In the genomic region with DNA sequence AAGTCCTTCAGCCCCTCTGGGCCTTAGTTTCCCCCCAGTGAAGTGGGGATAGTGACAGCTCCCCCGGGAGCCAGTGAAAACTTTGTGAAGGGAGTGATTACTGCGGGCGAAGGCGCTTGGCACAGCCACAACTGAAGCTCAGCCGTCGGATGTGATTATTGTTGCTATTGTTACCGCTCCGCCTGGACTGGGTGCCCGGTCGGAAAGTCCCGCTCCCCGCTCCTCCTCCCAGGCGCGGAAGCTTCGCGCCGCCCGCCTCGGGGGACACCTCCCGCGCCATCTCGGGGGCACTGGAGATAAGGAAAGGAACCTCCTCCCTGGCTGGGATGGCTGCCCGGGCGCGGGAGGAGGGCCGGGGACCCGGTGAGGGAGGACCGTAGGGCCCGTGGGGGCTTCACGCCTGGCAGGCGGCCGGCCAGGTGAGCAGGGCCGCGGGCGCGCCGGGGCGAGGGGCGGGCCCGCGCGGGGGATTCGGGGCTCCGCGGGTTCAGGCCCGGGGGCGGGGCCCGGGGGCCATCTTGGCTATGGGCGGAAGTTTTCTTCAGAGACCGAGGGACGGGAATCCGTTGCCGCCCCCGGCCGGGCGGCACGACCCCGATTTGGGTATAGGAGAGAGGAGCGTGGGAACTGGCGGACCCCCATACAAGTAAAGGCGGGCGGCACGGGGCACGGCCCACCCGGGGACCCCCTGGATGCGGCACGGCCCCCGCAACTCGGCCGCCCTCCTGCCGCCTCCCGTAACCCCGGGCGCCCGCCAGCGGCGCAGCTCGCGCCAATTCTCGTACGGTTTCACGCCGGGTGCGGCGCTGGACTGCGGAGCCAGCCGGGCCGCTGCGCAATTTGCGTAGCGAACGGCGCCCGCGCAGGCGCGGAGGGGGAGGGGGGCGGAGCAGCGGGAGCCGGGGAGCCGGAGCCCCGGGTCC, we compare ENCODE assay signal across 8 cellular contexts. TPM values are rescaled to one million over a fixed set of nuclear protein-coding genes. Genes with fewer than 3 reads are reported as not detected.
DNase-seq lines count a peak whose midpoint lies in the region; TF ChIP-seq lines count a peak whose summit lies in the region.

A gene with protein sequence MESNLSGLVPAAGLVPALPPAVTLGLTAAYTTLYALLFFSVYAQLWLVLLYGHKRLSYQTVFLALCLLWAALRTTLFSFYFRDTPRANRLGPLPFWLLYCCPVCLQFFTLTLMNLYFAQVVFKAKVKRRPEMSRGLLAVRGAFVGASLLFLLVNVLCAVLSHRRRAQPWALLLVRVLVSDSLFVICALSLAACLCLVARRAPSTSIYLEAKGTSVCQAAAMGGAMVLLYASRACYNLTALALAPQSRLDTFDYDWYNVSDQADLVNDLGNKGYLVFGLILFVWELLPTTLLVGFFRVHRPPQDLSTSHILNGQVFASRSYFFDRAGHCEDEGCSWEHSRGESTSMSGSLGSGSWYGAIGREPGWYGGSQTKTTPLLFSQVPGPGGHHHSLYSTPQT (plus strand): TSS at position 887 of the 923 bp plus-strand sequence. CDS start 677 bp downstream, outside the sequence.

- H2BK120ac ChIP-seq in H9 (ENCODE audit: low read depth, low read length, poor library complexity, severe bottlenecking), result no peak within 1 kb of the TSS

- no peaks in the 10 kb centered on the region for H3K79me2 ChIP-seq in H9 (ENCODE audit: insufficient read depth, low read length)

- H4K8ac ChIP-seq in H9 (replicated peaks; ENCODE audit: insufficient read length, low read depth, low read length), result no peak within 1 kb of the TSS

- no peak within 1 kb of the TSS for H2BK12ac ChIP-seq in H9 (ENCODE audit: insufficient read length, low read depth, low read length)

- H3K9me3 ChIP-seq in H9 (ENCODE audit: control insufficient read depth, low read depth, low read length) (no peaks in the 10 kb centered on the region), thymus (ENCODE audit: control insufficient read depth) (no peaks in the 10 kb centered on the region)

- peaks cover 8 to 12% of the 10 kb centered on the region in 2 experiments for H3K4me1 Mint-ChIP-seq in H9
- peaks cover 15% of the 10 kb centered on the region for H3K4me1 Mint-ChIP-seq in activated naive CD8-positive, alpha-beta T cell (ENCODE audit: low read depth)
- peaks cover 8% of the 10 kb centered on the region for H3K4me1 Mint-ChIP-seq in glutamatergic neuron (ENCODE audit: low read depth, unreplicated experiment)
- peaks cover 23% of the 10 kb centered on the region for H3K4me1 Mint-ChIP-seq in osteocyte (ENCODE audit: unreplicated experiment)

- H3T11ph ChIP-seq in H9 (ENCODE audit: low read length), result no peak within 1 kb of the TSS

- H3K4me1 ChIP-seq in H9 (ENCODE audit: insufficient read depth, low read length) (no peaks in the 10 kb centered on the region), thymus (ENCODE audit: control insufficient read depth, insufficient read depth, low read length) (peaks cover 14% of the 10 kb centered on the region)

- H3K18ac ChIP-seq in H9 (ENCODE audit: insufficient read length, low read depth, low read length), result no peak within 1 kb of the TSS

- no peak within 1 kb of the TSS for H3K14ac ChIP-seq in H9 (ENCODE audit: insufficient read depth, low read length)

- H3K4me3 ChIP-seq in thymus (ENCODE audit: low read length), result peak within 1 kb of the TSS; percentile 73

- no CpG with 5 or more reads among the region's 102 CpGs for WGBS in H9 (ENCODE audit: extremely low coverage, insufficient read length, low lambda C conversion rate)
- under 1% methylated on average over 102 of the region's 102 CpGs for WGBS in thymus

- H3K4ac ChIP-seq in H9 (ENCODE audit: low read depth, low read length), result no peak within 1 kb of the TSS

- peaks cover 21% of the 10 kb centered on the region for H3K36me3 ChIP-seq in thymus (ENCODE audit: control insufficient read depth, insufficient read depth)

- peaks cover 3% of the 10 kb centered on the region; the same call in 1 of the 2 replicates for H3K27me3 ChIP-seq in H9 (ENCODE audit: insufficient read depth, low read length)
- H3K27me3 ChIP-seq in thymus (ENCODE audit: control insufficient read depth, insufficient read depth), result peaks cover 5% of the 10 kb centered on the region

- H4K5ac ChIP-seq in H9 (ENCODE audit: insufficient read length, low read depth, low read length), result no peak within 1 kb of the TSS

- H3K27me3 Mint-ChIP-seq in H9 (ENCODE audit: low read depth), result peaks cover 21% of the 10 kb centered on the region
- H3K27me3 Mint-ChIP-seq in activated naive CD8-positive, alpha-beta T cell, result no peaks in the 10 kb centered on the region
- peaks cover 3% of the 10 kb centered on the region for H3K27me3 Mint-ChIP-seq in glutamatergic neuron (ENCODE audit: unreplicated experiment)
- no peaks in the 10 kb centered on the region for H3K27me3 Mint-ChIP-seq in osteocyte (ENCODE audit: unreplicated experiment)

- H2AK5ac ChIP-seq in H9 (ENCODE audit: insufficient read length, low read length), result no peak within 1 kb of the TSS

- H3K9ac ChIP-seq in H9 (ENCODE audit: extremely low read depth, insufficient read length, low read length), result no peak within 1 kb of the TSS

- H3K56ac ChIP-seq in H9 (ENCODE audit: insufficient read length, low read depth, low read length), result no peak within 1 kb of the TSS

- H3K27ac ChIP-seq in H9 (ENCODE audit: insufficient read length, low read depth, low read length) (no peak within 1 kb of the TSS), thymus (ENCODE audit: low read depth) (peak within 1 kb of the TSS; percentile 81)

- no peak within 1 kb of the TSS for H2AFZ ChIP-seq in H9 (ENCODE audit: low read length)

- H2BK15ac ChIP-seq in H9 (ENCODE audit: low read depth, low read length), result no peak within 1 kb of the TSS

- no peak within 1 kb of the TSS for H4K91ac ChIP-seq in H9 (ENCODE audit: insufficient read length, low read depth, low read length)

- no peaks in the 10 kb centered on the region; a peak in 1 of 5 replicates for H3K9me3 Mint-ChIP-seq in H9
- no peaks in the 10 kb centered on the region for H3K9me3 Mint-ChIP-seq in activated naive CD8-positive, alpha-beta T cell (ENCODE audit: low read depth)
- peaks cover 8% of the 10 kb centered on the region for H3K9me3 Mint-ChIP-seq in glutamatergic neuron (ENCODE audit: unreplicated experiment)
- H3K9me3 Mint-ChIP-seq in osteocyte (ENCODE audit: unreplicated experiment), result no peaks in the 10 kb centered on the region

- H3K27ac Mint-ChIP-seq in H9, result peak within 1 kb of the TSS in 1 of 3 experiments; percentile 68; a peak in 2 of 7 replicates
- H3K27ac Mint-ChIP-seq in activated naive CD8-positive, alpha-beta T cell, result peak within 1 kb of the TSS; percentile 87
- H3K27ac Mint-ChIP-seq in glutamatergic neuron (ENCODE audit: unreplicated experiment), result peak within 1 kb of the TSS; percentile 65
- peak within 1 kb of the TSS; percentile 88 for H3K27ac Mint-ChIP-seq in osteocyte (ENCODE audit: unreplicated experiment)

- no peaks in the 10 kb centered on the region for H4K20me1 ChIP-seq in H9 (ENCODE audit: control insufficient read depth, insufficient read depth, insufficient read length)

- DNase-seq in GM03348 (ENCODE audit: low spot score), result peak; percentile 95
- DNase-seq in H9, result peak; percentile 78
- DNase-seq in M059J (ENCODE audit: low read depth), result peak; percentile 73
- DNase-seq in SKM-1 treated with dmso at 0.1 percent for 144 hours (lab: John Stamatoyannopoulos, UW; ENCODE audit: unreplicated experiment), result peak; percentile 65
- DNase-seq in glutamatergic neuron, result peak; percentile 91
- peak; percentile 95 for DNase-seq in osteocyte (ENCODE audit: extremely low spot score, unreplicated experiment)

- TF ChIP-seq CTCF in H9 (conservative IDR thresholded peaks at IDR 0.05), result no peak
- TF ChIP-seq CTCF in glutamatergic neuron (IDR thresholded peaks at IDR 0.05; ENCODE audit: partially characterized antibody, unreplicated experiment), result no peak
- no peak for TF ChIP-seq CTCF in osteocyte (IDR thresholded peaks at IDR 0.05)

- H3K4me2 ChIP-seq in H9 (ENCODE audit: insufficient read depth, insufficient read length, low read length), result peak within 1 kb of the TSS; percentile 70

- H3K23ac ChIP-seq in H9 (ENCODE audit: insufficient read length, low read depth, low read length), result no peak within 1 kb of the TSS

- H3K4me3 Mint-ChIP-seq in H9 (peak within 1 kb of the TSS; percentile 82 to 90), glutamatergic neuron (ENCODE audit: unreplicated experiment) (peak within 1 kb of the TSS; percentile 87), osteocyte (ENCODE audit: unreplicated experiment) (peak within 1 kb of the TSS; percentile 82)
- H3K4me3 Mint-ChIP-seq in activated naive CD8-positive, alpha-beta T cell, result peak within 1 kb of the TSS; percentile 86

- no peaks in the 10 kb centered on the region for H3K79me1 ChIP-seq in H9 (ENCODE audit: insufficient read depth, low read depth, low read length, poor library complexity, severe bottlenecking)

- peaks cover 15% of the 10 kb centered on the region for H3K23me2 ChIP-seq in H9 (ENCODE audit: insufficient read length, low read depth, low read length, poor library complexity, severe bottlenecking)

- H3K36me3 Mint-ChIP-seq in H9 (ENCODE audit: insufficient read depth in 1 of 3, low read depth in 3 of 3) (peaks cover 0 to 18% (median 13%) of the 10 kb centered on the region in 3 experiments; a peak in 6 of 7 replicates), glutamatergic neuron (ENCODE audit: unreplicated experiment) (no peaks in the 10 kb centered on the region), osteocyte (ENCODE audit: unreplicated experiment) (peaks cover 10% of the 10 kb centered on the region)
- H3K36me3 Mint-ChIP-seq in activated naive CD8-positive, alpha-beta T cell, result no peaks in the 10 kb centered on the region

- no peak within 1 kb of the TSS for H2BK20ac ChIP-seq in H9 (ENCODE audit: low read depth, low read length, poor library complexity, severe bottlenecking)

- no peak within 1 kb of the TSS for H2BK5ac ChIP-seq in H9 (ENCODE audit: insufficient read length, low read length)

RNA-seq across cellular contexts. Expression of the gene that starts here (rescaled TPM):
- total RNA-seq in H9 (2021) (39.6 and 49.7 TPM in 2 replicates), glutamatergic neuron (ENCODE audit: unreplicated experiment) (52.5 TPM), osteocyte (68.0 and 71.4 TPM in 2 replicates)
- total RNA-seq in M059J (2014; rRNA removed; shearing (Covaris generic)), result 32.7 and 39.5 TPM in 2 replicates
- 18.5 TPM for polyA plus RNA-seq in thymus
